28 cellular contexts compared by ENCODE assay signal in the genomic region with DNA sequence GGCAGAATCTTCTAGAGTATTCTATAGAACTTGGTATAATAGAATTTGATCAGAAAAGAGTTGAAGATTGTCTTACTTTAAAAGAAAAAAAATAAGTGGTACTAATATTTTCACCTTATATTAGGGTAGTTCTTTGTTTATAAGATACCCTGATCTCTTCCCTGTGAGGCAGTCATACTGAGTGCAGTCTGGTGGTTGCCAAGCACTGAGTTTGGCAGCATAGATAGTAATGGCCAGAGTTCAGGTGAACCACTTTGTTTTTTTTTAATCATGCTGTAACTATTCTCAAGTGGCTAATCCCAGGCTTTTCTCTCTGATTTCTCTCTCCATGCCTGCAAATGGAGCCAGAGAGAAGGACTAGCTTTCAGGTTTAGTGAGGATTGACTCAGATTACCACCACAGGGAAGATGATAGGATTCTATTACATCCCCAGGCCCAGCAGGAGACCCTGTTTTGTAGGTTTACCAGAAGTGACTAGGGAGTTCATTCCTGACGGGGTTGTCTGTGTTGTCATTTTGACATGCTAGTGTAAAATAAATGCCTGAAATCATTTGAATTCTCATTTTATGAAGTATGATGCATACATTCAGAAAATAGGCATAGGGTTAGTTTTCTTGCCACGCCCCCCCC. TPM values are rescaled to one million over a fixed set of nuclear protein-coding genes. Genes with fewer than 3 reads are reported as not detected.
DNase-seq lines count a peak whose midpoint lies in the region; ATAC-seq, FAIRE-seq and TF ChIP-seq lines count a peak whose summit lies in the region.
"Had no signal": no experiment of that assay in that cellular context is flagged by ENCODE, and none has a peak within 500 bp of the region (broad histone marks: within the 10 kb centered on the region; RNA-seq: fewer than 3 reads in every experiment).

No MANE protein-coding gene starts in this region.

- H3K23ac ChIP-seq in neuronal stem cell (ENCODE audit: low read depth, low read length, poor library complexity), result no peak overlapping the region

- H3K9ac ChIP-seq in astrocyte (ENCODE audit: low read length) (peak overlapping the region; percentile 16), neuronal stem cell (ENCODE audit: low read depth, low read length, poor library complexity) (no peak overlapping the region)
- H3K9ac ChIP-seq: GM23248 had no signal

- peaks cover 31% of the 10 kb centered on the region for H3K4me1 Mint-ChIP-seq in astrocyte (ENCODE audit: low read depth, unreplicated experiment)
- H3K4me1 Mint-ChIP-seq in activated CD8-positive, alpha-beta memory T cell treated with anti-CD3 and anti-CD28 coated beads, Interleukin-2, amount 10 ng/mL, durations not matched to agents 7 days and 5 days, result peaks cover 23% of the 10 kb centered on the region

- H4K91ac ChIP-seq in neuronal stem cell (ENCODE audit: low read depth, low read length, poor library complexity), result no peak overlapping the region

- H3K79me1 ChIP-seq in neuronal stem cell (ENCODE audit: low read depth, low read length), result peaks cover 2% of the 10 kb centered on the region

- no peaks in the 10 kb centered on the region for H3K9me3 ChIP-seq in A673 (ENCODE audit: low read depth, low read length, poor library complexity, severe bottlenecking)
- no peaks in the 10 kb centered on the region for H3K9me3 ChIP-seq in astrocyte (ENCODE audit: insufficient read depth, low read depth, low read length)
- H3K9me3 ChIP-seq in neuronal stem cell (replicated peaks in 1 of 2; ENCODE audit: control insufficient read depth in 2 of 2, insufficient read depth in 1 of 2, low read depth in 1 of 2, low read length in 2 of 2), result peaks cover 0 to 2% of the 10 kb centered on the region in 2 donors
- H3K9me3 ChIP-seq: psoas muscle, SJSA1 had no signal

- H4K20me1 ChIP-seq in astrocyte (ENCODE audit: insufficient read depth, low read length), result peaks cover 89% of the 10 kb centered on the region

- no peaks in the 10 kb centered on the region for H3K27me3 Mint-ChIP-seq in astrocyte (ENCODE audit: low read depth, unreplicated experiment)
- no peaks in the 10 kb centered on the region for H3K27me3 Mint-ChIP-seq in activated CD8-positive, alpha-beta memory T cell treated with anti-CD3 and anti-CD28 coated beads, Interleukin-2, amount 10 ng/mL, durations not matched to agents 7 days and 5 days

- H3K4ac ChIP-seq in neuronal stem cell (ENCODE audit: low read length), result no peak overlapping the region

- no peak for FAIRE-seq in astrocyte (lab: Jason Lieb, UNC)

- no peaks in the 10 kb centered on the region for H3K9me3 Mint-ChIP-seq in astrocyte (ENCODE audit: unreplicated experiment)
- H3K9me3 Mint-ChIP-seq in activated CD8-positive, alpha-beta memory T cell treated with anti-CD3 and anti-CD28 coated beads, Interleukin-2, amount 10 ng/mL, durations not matched to agents 7 days and 5 days (ENCODE audit: low read depth), result no peaks in the 10 kb centered on the region
- H3K9me3 Mint-ChIP-seq: activated T-helper 2 cell treated with anti-CD3 and anti-CD28 coated beads, Interferon-gamma antibody, Interleukin-2, Interleukin-4, amounts not matched to agents 10 μg/mL and 5 μg/mL and 100 μg/mL, durations not matched to agents 14 hours and 24 hours and 36 hours; nephron; T-helper 1 cell treated with Interleukin-12 subunit alpha and Interleukin-12 subunit beta and Interleukin-4 antibody, amounts not matched to agents 30 μg/mL and 1 μg/mL, for 36 hours had no signal

- peaks cover 28% of the 10 kb centered on the region for H3K4me1 ChIP-seq in A673 (ENCODE audit: insufficient read depth, low read length, poor library complexity, severe bottlenecking)
- H3K4me1 ChIP-seq in astrocyte (ENCODE audit: insufficient read depth, low read length), result peaks cover 7% of the 10 kb centered on the region
- peaks cover 2 to 4% of the 10 kb centered on the region in 2 donors for H3K4me1 ChIP-seq in neuronal stem cell (ENCODE audit: control insufficient read depth in 2 of 2, insufficient read depth in 1 of 2, low read depth in 1 of 2, low read length in 2 of 2)

- H3K36me3 ChIP-seq in A673 (ENCODE audit: insufficient read depth, low read length, poor library complexity, severe bottlenecking) (peaks cover 2% of the 10 kb centered on the region), astrocyte (ENCODE audit: insufficient read depth, low read length) (no peaks in the 10 kb centered on the region), neuronal stem cell (replicated peaks in 1 of 2; ENCODE audit: control insufficient read depth in 2 of 2, insufficient read depth in 2 of 2, low read length in 2 of 2) (peaks cover 0 to 80% of the 10 kb centered on the region in 2 donors)

- H4K8ac ChIP-seq in neuronal stem cell (ENCODE audit: low read depth, low read length), result no peak overlapping the region

- H3K27ac ChIP-seq in A673 (ENCODE audit: low read depth, low read length, poor library complexity, severe bottlenecking) (peak overlapping the region; percentile 29), astrocyte (ENCODE audit: low read depth, low read length) (peak overlapping the region; percentile 21), neuronal stem cell (replicated peaks; ENCODE audit: low read length) (no peak overlapping the region)
- H3K27ac ChIP-seq: dorsolateral prefrontal cortex, GM23248, HL-60, psoas muscle, SJSA1 had no signal

- BruUV-seq in A673 (replicated peaks; lab: Mats Ljungman, UMichigan), result no TSS peak

- H3K14ac ChIP-seq in neuronal stem cell (ENCODE audit: low read length), result no peak overlapping the region

- peaks cover 100% of the 10 kb centered on the region for H3K79me2 ChIP-seq in astrocyte (ENCODE audit: insufficient read depth, low read length)

- H3K27me3 ChIP-seq in A673 (replicated peaks; ENCODE audit: insufficient read depth, low read depth, low read length, poor library complexity) (no peaks in the 10 kb centered on the region), astrocyte (ENCODE audit: insufficient read depth, low read length) (no peaks in the 10 kb centered on the region), neuronal stem cell (ENCODE audit: control insufficient read depth in 3 of 3, insufficient read depth in 3 of 3, low read depth in 1 of 3, low read length in 3 of 3) (no peaks in the 10 kb centered on the region)
- H3K27me3 ChIP-seq: dorsolateral prefrontal cortex, SJSA1 had no signal

- no peak overlapping the region for H3K4me2 ChIP-seq in astrocyte (ENCODE audit: low read length)
- H3K4me2 ChIP-seq in neuronal stem cell (ENCODE audit: insufficient read depth, low read length, poor library complexity, severe bottlenecking), result no peak overlapping the region

- POLR2A ChIA-PET in A673 (lab: Charles Lee; ENCODE audit: low non-redundant PET) (no interaction called here), HEK293T (lab: Yijun Ruan, JAX) (interaction anchor here (2.5 kb wide), 1 partner anchor 17 kb away, joined by 7 read pairs; the partner anchor contains the start of gene KDM1A)

- no peak overlapping the region for H2BK15ac ChIP-seq in neuronal stem cell (ENCODE audit: low read length)

- no peak overlapping the region for H2BK120ac ChIP-seq in neuronal stem cell (ENCODE audit: low read depth, low read length)

- peak; percentile 63 for DNase-seq in A673 (ENCODE audit: low spot score)
- peak; percentile 42 for DNase-seq in HEK293T (ENCODE audit: extremely low spot score)
- DNase-seq in astrocyte (ENCODE audit: low read depth), result no peak
- no peak for DNase-seq in left lobe of liver (ENCODE audit: low spot score)
- no peak for DNase-seq in HK-2 (ENCODE audit: unreplicated experiment)
- no peak for DNase-seq in SW 1271 (lab: John Stamatoyannopoulos, UW)
- DNase-seq in neuronal stem cell (ENCODE audit: low spot score), result no peak
- DNase-seq in activated CD8-positive, alpha-beta memory T cell treated with anti-CD3 and anti-CD28 coated beads, Interleukin-2, amount 10 ng/mL, durations not matched to agents 7 days and 5 days, result no peak
- DNase-seq: activated CD4-positive, alpha-beta T cell treated with anti-CD3 and anti-CD28 coated beads, Interleukin-2, amount 50 U/mL, for 1 hour; activated CD8-positive, alpha-beta memory T cell treated with anti-CD3 and anti-CD28 coated beads, Interleukin-2, amount 50 U/mL, for 4 hours; C1 segment of cervical spinal cord; caudate nucleus; dorsolateral prefrontal cortex; GM23248; IMR-90; left ventricle myocardium superior; NCI-H1417 treated with DMSO at 0.1 percent for 48 hours; NCI-H226; psoas muscle; stimulated activated CD4-positive, alpha-beta T cell treated with anti-CD3 and anti-CD28 coated beads, Interleukin-1b, Interleukin-23, amount 100 ng/mL, for 48 hours; substantia nigra had no signal

- peaks cover 7% of the 10 kb centered on the region for H3K36me3 Mint-ChIP-seq in astrocyte (ENCODE audit: low read depth, unreplicated experiment)
- H3K36me3 Mint-ChIP-seq in activated CD8-positive, alpha-beta memory T cell treated with anti-CD3 and anti-CD28 coated beads, Interleukin-2, amount 10 ng/mL, durations not matched to agents 7 days and 5 days, result peaks cover 19% of the 10 kb centered on the region

- H2AFZ ChIP-seq in astrocyte (ENCODE audit: low read depth, low read length), result no peak overlapping the region
- no peak overlapping the region for H2AFZ ChIP-seq in neuronal stem cell (ENCODE audit: low read length)
- H2AFZ ChIP-seq: GM23248 had no signal

- intact Hi-C loops in A673 (cut with micrococcal nuclease; ENCODE audit: unreplicated experiment), result no loop called here

- no peak overlapping the region for H2BK5ac ChIP-seq in neuronal stem cell (ENCODE audit: low read length)

- CTCF ChIA-PET in A673 (lab: Charles Lee), result no interaction called here
- CTCF ChIA-PET in HEK293T (lab: Yijun Ruan, JAX), result interaction anchor here (0.6 kb wide), 1 partner anchor 56 kb away, joined by 4 read pairs; no protein-coding TSS in a partner anchor
- CTCF ChIA-PET in activated CD8-positive, alpha-beta memory T cell treated with anti-CD3 and anti-CD28 coated beads, Interleukin-2, amount 10 ng/mL, durations not matched to agents 7 days and 5 days (lab: Charles Lee), result no interaction called here

- no peak overlapping the region for H3K27ac Mint-ChIP-seq in astrocyte (ENCODE audit: unreplicated experiment)
- no peak overlapping the region for H3K27ac Mint-ChIP-seq in activated CD8-positive, alpha-beta memory T cell treated with anti-CD3 and anti-CD28 coated beads, Interleukin-2, amount 10 ng/mL, durations not matched to agents 7 days and 5 days
- H3K27ac Mint-ChIP-seq: activated T-helper 2 cell treated with anti-CD3 and anti-CD28 coated beads, Interferon-gamma antibody, Interleukin-2, Interleukin-4, amounts not matched to agents 10 μg/mL and 5 μg/mL and 100 μg/mL, durations not matched to agents 14 hours and 24 hours and 36 hours; nephron; T-helper 1 cell treated with Interleukin-12 subunit alpha and Interleukin-12 subunit beta and Interleukin-4 antibody, amounts not matched to agents 30 μg/mL and 1 μg/mL, for 36 hours had no signal

- no peak for TF ChIP-seq CTCF in A673 (conservative IDR thresholded peaks at IDR 0.05; ENCODE audit: low read depth, low read length)
- TF ChIP-seq CTCF in astrocyte (IDR thresholded peaks at IDR 0.05; ENCODE audit: insufficient read depth, low read depth, low read length), result no peak

- H3K4me3 Mint-ChIP-seq in astrocyte (ENCODE audit: unreplicated experiment), result no peak overlapping the region
- H3K4me3 Mint-ChIP-seq in activated CD8-positive, alpha-beta memory T cell treated with anti-CD3 and anti-CD28 coated beads, Interleukin-2, amount 10 ng/mL, durations not matched to agents 7 days and 5 days, result no peak overlapping the region
- H3K4me3 Mint-ChIP-seq: nephron; T-helper 1 cell treated with Interleukin-12 subunit alpha and Interleukin-12 subunit beta and Interleukin-4 antibody, amounts not matched to agents 30 μg/mL and 1 μg/mL, for 36 hours had no signal

- H3K4me3 ChIP-seq in A673 (ENCODE audit: low read depth, low read length, poor library complexity, severe bottlenecking) (no peak overlapping the region), astrocyte (ENCODE audit: insufficient read depth, low read depth, low read length) (no peak overlapping the region), neuronal stem cell (ENCODE audit: low read length in 2 of 2) (no peak overlapping the region)
- H3K4me3 ChIP-seq: dorsolateral prefrontal cortex, GM23248, psoas muscle, SJSA1 had no signal

- no peak overlapping the region for H2AK5ac ChIP-seq in neuronal stem cell (ENCODE audit: low read depth, low read length)

- no peak overlapping the region for H2BK12ac ChIP-seq in neuronal stem cell (ENCODE audit: low read length)

- peak; percentile 30 for ATAC-seq in left lobe of liver
- ATAC-seq in activated CD8-positive, alpha-beta memory T cell treated with anti-CD3 and anti-CD28 coated beads, Interleukin-2, amount 10 ng/mL, durations not matched to agents 7 days and 5 days, result no peak
- ATAC-seq: left ventricle myocardium superior had no signal

- no CpG with 5 or more reads among the region's 2 CpGs for WGBS in neuronal stem cell (ENCODE audit: extremely low coverage in 2 of 2, insufficient read length in 2 of 2, insufficient replicate concordance in 1 of 2), 2 donors

- no peak overlapping the region for H3K18ac ChIP-seq in neuronal stem cell (ENCODE audit: low read length)

RNA-seq across cellular contexts. Expression of gene KDM1A, which starts 16.7 kb away (rescaled TPM):
- total RNA-seq in A673 (2021) (201 and 224 TPM in 2 replicates), astrocyte (110 TPM in 2 replicates), left lobe of liver (20.0 TPM)
- 182 TPM for polyA plus RNA-seq in neuronal stem cell (2013, experiment 1 of 2)
- 177 TPM for polyA plus RNA-seq in neuronal stem cell (2013, experiment 2 of 2)
- total RNA-seq in activated CD8-positive, alpha-beta memory T cell treated with anti-CD3 and anti-CD28 coated beads, Interleukin-2, amount 10 ng/mL, durations not matched to agents 7 days and 5 days, result 10 to 100 TPM; 58.4 to 59.4 TPM

RNA-seq across cellular contexts. Expression of gene TEX46, which starts 20.3 kb away (rescaled TPM):
- total RNA-seq in A673 (2021) (not detected in 2 replicates), astrocyte (not detected in 2 replicates), left lobe of liver (not detected)
- 0.14 TPM for polyA plus RNA-seq in neuronal stem cell (2013, experiment 1 of 2)
- 0.17 TPM for polyA plus RNA-seq in neuronal stem cell (2013, experiment 2 of 2)
- not detected for total RNA-seq in activated CD8-positive, alpha-beta memory T cell treated with anti-CD3 and anti-CD28 coated beads, Interleukin-2, amount 10 ng/mL, durations not matched to agents 7 days and 5 days
- total RNA-seq: activated T-helper 2 cell treated with anti-CD3 and anti-CD28 coated beads, Interferon-gamma antibody, Interleukin-2, Interleukin-4, amounts not matched to agents 10 μg/mL and 5 μg/mL and 100 μg/mL, durations not matched to agents 14 hours and 24 hours and 36 hours; GM23248; IMR-90; left ventricle myocardium superior; mononuclear cell; psoas muscle; SJSA1; urinary bladder had no signal
- polyA plus RNA-seq: GM23248, IMR-90, psoas muscle, urinary bladder had no signal

Comparison
In these comparisons a context has a peak if more than half of its experiments do, and no peak if none do; other contexts are left out.
1. DNase-seq: peak in A673 (single experiment) and HEK293T (single experiment); none in astrocyte (single experiment), left lobe of liver (single experiment), HK-2 (single experiment), SW 1271 (0 of 2), neuronal stem cell (single experiment) and activated CD8-positive, alpha-beta memory T cell treated with anti-CD3 and anti-CD28 coated beads, Interleukin-2, amount 10 ng/mL, durations not matched to agents 7 days and 5 days (single experiment).